17 cellular contexts compared by ENCODE assay signal in the genomic region with DNA sequence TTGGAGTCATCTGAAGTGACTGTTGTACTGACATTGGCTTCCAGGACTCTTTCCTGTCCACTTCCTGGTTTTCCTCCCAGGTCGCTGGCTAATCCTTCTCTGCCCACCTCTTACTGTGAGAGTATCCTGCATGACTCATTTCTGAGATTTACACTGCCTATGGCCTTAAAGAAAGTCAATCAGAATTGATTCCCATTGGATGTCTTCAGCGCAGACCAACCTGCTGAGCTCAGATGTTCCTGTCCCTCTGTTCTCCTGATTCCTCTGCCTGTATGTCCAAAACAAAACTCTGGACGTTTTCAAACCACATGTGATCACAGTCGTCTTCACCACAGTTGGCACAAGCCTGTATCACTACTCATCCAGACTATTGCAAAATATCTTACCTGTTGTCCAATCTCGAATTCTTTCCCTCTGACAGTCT.
DNase-seq lines count a peak whose midpoint lies in the region; ATAC-seq and TF ChIP-seq lines count a peak whose summit lies in the region.
"Had no signal": no experiment of that assay in that cellular context is flagged by ENCODE, and none has a peak within 500 bp of the region (broad histone marks: within the 10 kb centered on the region; RNA-seq: fewer than 3 reads in every experiment).

No MANE protein-coding gene starts in this region.

- peaks cover 5% of the 10 kb centered on the region for H3K9me3 Mint-ChIP-seq in type B pancreatic cell
- H3K9me3 Mint-ChIP-seq: activated CD4-positive, alpha-beta T cell treated with anti-CD3 and anti-CD28 coated beads, Interleukin-2, amount 10 ng/mL, durations not matched to agents 7 days and 5 days; activated naive CD8-positive, alpha-beta T cell treated with anti-CD3 and anti-CD28 coated beads for 36 hours; memory B cell had no signal

- ATAC-seq in omental fat pad (ENCODE audit: low FRiP score) (peak; percentile 60), HG02973 (IDR thresholded peaks at IDR 0.05; ENCODE audit: unreplicated experiment) (no peak), HG02884 (IDR thresholded peaks at IDR 0.05; ENCODE audit: unreplicated experiment) (no peak)

- no peak overlapping the region for H3K4me3 Mint-ChIP-seq in type B pancreatic cell
- H3K4me3 Mint-ChIP-seq: activated CD4-positive, alpha-beta T cell treated with anti-CD3 and anti-CD28 coated beads, Interleukin-2, amount 10 ng/mL, durations not matched to agents 7 days and 5 days; activated naive CD8-positive, alpha-beta T cell treated with anti-CD3 and anti-CD28 coated beads for 36 hours; memory B cell had no signal

- peak; percentile 57 for DNase-seq in H4 (ENCODE audit: low spot score)
- peak; percentile 68 for DNase-seq in NCI-H226
- DNase-seq in epithelial cell of esophagus (ENCODE audit: low read depth), result peak; percentile 89
- DNase-seq in omental fat pad (ENCODE audit: low spot score), result no peak
- no peak for DNase-seq in activated CD8-positive, alpha-beta memory T cell treated with anti-CD3 and anti-CD28 coated beads, Interleukin-2, amount 50 U/mL, for 48 hours
- DNase-seq in type B pancreatic cell (ENCODE audit: extremely low spot score, unreplicated experiment), result no peak
- DNase-seq: activated CD4-positive, alpha-beta T cell treated with anti-CD3 and anti-CD28 coated beads, Interleukin-2, amount 10 ng/mL, durations not matched to agents 7 days and 5 days; activated naive CD8-positive, alpha-beta T cell treated with anti-CD3 and anti-CD28 coated beads for 36 hours; effector CD4-positive, alpha-beta T cell; GOT3; NCI-H1092 treated with DMSO at 0.1 percent for 48 hours; NCI-H2171; stimulated activated CD4-positive, alpha-beta T cell treated with anti-CD3 and anti-CD28 coated beads, Interleukin-4, amount 100 ng/mL, for 4 hours had no signal

- TF ChIP-seq CTCF in epithelial cell of esophagus (IDR thresholded peaks at IDR 0.05; ENCODE audit: insufficient read depth, low read depth, low read length, missing control alignments), result no peak
- no peak for TF ChIP-seq CTCF in omental fat pad (IDR thresholded peaks at IDR 0.05)
- no peak for TF ChIP-seq CTCF in type B pancreatic cell (conservative IDR thresholded peaks at IDR 0.05)

- no peak overlapping the region for H3K27ac Mint-ChIP-seq in type B pancreatic cell
- H3K27ac Mint-ChIP-seq: activated CD4-positive, alpha-beta T cell treated with anti-CD3 and anti-CD28 coated beads, Interleukin-2, amount 10 ng/mL, durations not matched to agents 7 days and 5 days; activated naive CD8-positive, alpha-beta T cell treated with anti-CD3 and anti-CD28 coated beads for 36 hours; memory B cell had no signal

- peaks cover 37% of the 10 kb centered on the region for H3K4me1 Mint-ChIP-seq in type B pancreatic cell (ENCODE audit: unreplicated experiment)
- H3K4me1 Mint-ChIP-seq: activated CD4-positive, alpha-beta T cell treated with anti-CD3 and anti-CD28 coated beads, Interleukin-2, amount 10 ng/mL, durations not matched to agents 7 days and 5 days; activated naive CD8-positive, alpha-beta T cell treated with anti-CD3 and anti-CD28 coated beads for 36 hours; memory B cell had no signal

- H3K36me3 Mint-ChIP-seq in type B pancreatic cell, result peaks cover 4% of the 10 kb centered on the region
- H3K36me3 Mint-ChIP-seq: activated naive CD8-positive, alpha-beta T cell treated with anti-CD3 and anti-CD28 coated beads for 36 hours; memory B cell had no signal

- H3K27me3 Mint-ChIP-seq in type B pancreatic cell, result peaks cover 5% of the 10 kb centered on the region
- H3K27me3 Mint-ChIP-seq: activated CD4-positive, alpha-beta T cell treated with anti-CD3 and anti-CD28 coated beads, Interleukin-2, amount 10 ng/mL, durations not matched to agents 7 days and 5 days; activated naive CD8-positive, alpha-beta T cell treated with anti-CD3 and anti-CD28 coated beads for 36 hours had no signal

- H3K4me3 ChIP-seq in epithelial cell of esophagus (ENCODE audit: low read length), result no peak overlapping the region
- H3K4me3 ChIP-seq: thoracic aorta had no signal

Comparison
In these comparisons a context has a peak if more than half of its experiments do, and no peak if none do; other contexts are left out.
1. DNase-seq: peak in H4 (single experiment), NCI-H226 (single experiment) and epithelial cell of esophagus (single experiment); none in omental fat pad (single experiment), activated CD8-positive, alpha-beta memory T cell treated with anti-CD3 and anti-CD28 coated beads, Interleukin-2, amount 50 U/mL, for 48 hours (single experiment) and type B pancreatic cell (single experiment).